8 cellular contexts compared by ENCODE assay signal in genomic region chr12:57803317-57803893, GRCh38. TPM values are rescaled to one million over a fixed set of nuclear protein-coding genes. Genes with fewer than 3 reads are reported as not detected.
DNase-seq lines count a peak whose midpoint lies in the region; ATAC-seq and TF ChIP-seq lines count a peak whose summit lies in the region.

No MANE protein-coding gene starts in this region.

- TF ChIP-seq CTCF in GM12873 (IDR thresholded peaks at IDR 0.05; ENCODE audit: insufficient read depth, low read depth, low read length, missing control alignments) = peak; percentile 77

- ATAC-seq in GM18861 (IDR thresholded peaks at IDR 0.05; ENCODE audit: unreplicated experiment) = no peak

- DNase-seq in AG08395 (ENCODE audit: low spot score) (peak; percentile 77), NCI-H446 treated with DMSO at 0.1 percent for 48 hours (lab: John Stamatoyannopoulos, UW) (peak; percentile 50), glomerular visceral epithelial cell (ENCODE audit: extremely low spot score) (peak; percentile 41), renal cortical epithelial cell (ENCODE audit: low read depth) (peak; percentile 27), DMS79 treated with DMSO at 0.1 percent for 48 hours (lab: John Stamatoyannopoulos, UW) (no peak)
- DNase-seq in activated effector memory CD4-positive, alpha-beta T cell treated with Interleukin-2 at 50 U/mL for 16 hours = peak; percentile 8

RNA-seq across cellular contexts. Expression of gene AVIL, which starts 15.1 kb away (rescaled TPM):
- 1.9 and 2.8 TPM in 2 replicates for total RNA-seq in renal cortical epithelial cell

RNA-seq across cellular contexts. Expression of gene TSFM, which starts 20.8 kb away (rescaled TPM):
- 24.8 and 43.6 TPM in 2 replicates for total RNA-seq in renal cortical epithelial cell

RNA-seq across cellular contexts. Expression of gene EEF1AKMT3, which starts 31.0 kb away (rescaled TPM):
- 4.2 and 4.3 TPM in 2 replicates for total RNA-seq in renal cortical epithelial cell

RNA-seq across cellular contexts. Expression of gene METTL1, which starts 31.5 kb away (rescaled TPM):
- 6.1 and 6.4 TPM in 2 replicates for total RNA-seq in renal cortical epithelial cell

RNA-seq across cellular contexts. Expression of gene CYP27B1, which starts 36.5 kb away (rescaled TPM):
- total RNA-seq in renal cortical epithelial cell = 0.50 and 0.87 TPM in 2 replicates
